1 cellular context compared by ENCODE assay signal in genomic region chr10:46016190-46016589, GRCh38.
TF ChIP-seq lines count a peak whose summit lies in the region.

No MANE protein-coding gene starts in this region.

TF ChIP-seq in K562, 482 proteins besides CTCF, POLR2A, EP300 and RAD21:
- TF ChIP-seq PHTF2 (CRISPR knock-in tag; IDR thresholded peaks at IDR 0.05) (peak; percentile 53; the same call in 1 of the 2 replicates), SRSF1 (IDR thresholded peaks at IDR 0.05; ENCODE audit: low read depth, low read length) (no peak)
